18 cellular contexts compared by ENCODE assay signal in the genomic region with DNA sequence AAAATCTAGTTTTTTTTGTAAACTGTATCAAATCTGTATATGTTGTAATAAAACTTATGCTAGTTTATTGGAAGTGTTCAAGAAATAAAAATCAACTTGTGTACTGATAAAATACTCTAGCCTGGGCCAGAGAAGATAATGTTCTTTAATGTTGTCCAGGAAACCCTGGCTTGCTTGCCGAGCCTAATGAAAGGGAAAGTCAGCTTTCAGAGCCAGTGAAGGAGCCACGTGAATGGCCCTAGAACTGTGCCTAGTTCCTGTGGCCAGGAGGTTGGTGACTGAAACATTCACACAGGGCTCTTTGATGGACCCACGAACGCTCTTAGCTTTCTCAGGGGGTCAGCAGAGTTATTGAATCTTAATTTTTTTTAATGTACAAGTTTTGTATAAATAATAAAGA. TPM values are rescaled to one million over a fixed set of nuclear protein-coding genes. Genes with fewer than 3 reads are reported as not detected.
DNase-seq lines count a peak whose midpoint lies in the region; ATAC-seq, FAIRE-seq and TF ChIP-seq lines count a peak whose summit lies in the region.
"Had no signal": no experiment of that assay in that cellular context is flagged by ENCODE, and none has a peak within 500 bp of the region (broad histone marks: within the 10 kb centered on the region; RNA-seq: fewer than 3 reads in every experiment).

No MANE protein-coding gene starts in this region.

- no peaks in the 10 kb centered on the region for H3K9me3 Mint-ChIP-seq in GM23338

- peaks cover 13% of the 10 kb centered on the region; the same call in 1 of the 2 replicates for H4K20me1 ChIP-seq in GM23338 (replicated peaks; ENCODE audit: insufficient read depth)

- H3K4me3 ChIP-seq in GM23338: no peak overlapping the region
- no peak overlapping the region for H3K4me3 ChIP-seq in body of pancreas
- H3K4me3 ChIP-seq in stomach: no peak overlapping the region
- H3K4me3 ChIP-seq: BLaER1 treated with 17β-estradiol and CSF1 and Interleukin-3, amounts not matched to agents 10 nM and 100 nM had no signal

- FAIRE-seq in islet of Langerhans (lab: Jason Lieb, UNC): peak; percentile 97

- intact Hi-C loops in body of pancreas (cut with DNase I): no loop called here
- intact Hi-C loops in stomach (cut with DNase I; ENCODE audit: low total_unique reads): no loop called here

- H3K4me1 Mint-ChIP-seq in GM23338: peaks cover 31% of the 10 kb centered on the region

- no peak for TF ChIP-seq EP300 in stomach (IDR thresholded peaks at IDR 0.05)

- H3K36me3 ChIP-seq in GM23338 (ENCODE audit: insufficient read depth): peaks cover 54% of the 10 kb centered on the region
- peaks cover 7 to 20% of the 10 kb centered on the region in 2 donors for H3K36me3 ChIP-seq in body of pancreas (replicated peaks in 1 of 2; ENCODE audit: insufficient read depth in 1 of 2, low read depth in 2 of 2)
- H3K36me3 ChIP-seq in stomach: peaks cover 30 to 65% (median 52%) of the 10 kb centered on the region in 4 donors

- H3F3A ChIP-seq in GM23338 (replicated peaks; ENCODE audit: low read depth): peaks cover 18% of the 10 kb centered on the region; the same call in 1 of the 2 replicates

- DNase-seq in GM23338 (ENCODE audit: low spot score): no peak
- peak in 3 of 4 donors; percentile 18 to 48 (median 25) for DNase-seq in body of pancreas
- DNase-seq in stomach: peak; percentile 46
- DNase-seq in AG08395 (ENCODE audit: low spot score): no peak
- no peak for DNase-seq in hepatic stellate cell (ENCODE audit: low spot score)
- DNase-seq: H7, MM.1S, NCI-H1105 treated with DMSO at 0.1 percent for 48 hours, NCI-H1930, NCI-H2171, NCI-H446 treated with DMSO at 0.1 percent for 48 hours, NCI-H774 had no signal

- H3K79me2 ChIP-seq in GM23338 (replicated peaks; ENCODE audit: insufficient read depth): 0 out of 2 replicates have a peak, but pooled peaks cover 2% of the 10 kb centered on the region

- no peak overlapping the region for H2AFZ ChIP-seq in GM23338

- H3K27ac ChIP-seq in GM23338 (ENCODE audit: low read depth) (peak overlapping the region; percentile 7; the same call in 1 of the 2 replicates), body of pancreas (no peak overlapping the region), stomach (peak overlapping the region in 1 of 5 donors; percentile 52)
- H3K27ac ChIP-seq: BLaER1 treated with 17β-estradiol and CSF1 and Interleukin-3, amounts not matched to agents 10 nM and 100 nM had no signal

- ATAC-seq in GM23338 (no peak), body of pancreas (no peak), HG02973 (IDR thresholded peaks at IDR 0.05; ENCODE audit: unreplicated experiment) (no peak), HG03354 (IDR thresholded peaks at IDR 0.05; ENCODE audit: poor library complexity, severe bottlenecking, unreplicated experiment) (no peak)
- ATAC-seq: Panc1, Right ventricle myocardium inferior had no signal

- H3K36me3 Mint-ChIP-seq in GM23338 (ENCODE audit: low read depth): peaks cover 49% of the 10 kb centered on the region

- no peaks in the 10 kb centered on the region for H3K9me2 ChIP-seq in GM23338 (ENCODE audit: insufficient read depth)

- no peaks in the 10 kb centered on the region for H3K27me3 Mint-ChIP-seq in GM23338 (ENCODE audit: insufficient read depth, low read depth, poor library complexity)

- TF ChIP-seq POLR2A in body of pancreas (IDR thresholded peaks at IDR 0.05) (no peak), stomach (IDR thresholded peaks at IDR 0.05) (no peak)

- H3K4me3 Mint-ChIP-seq in GM23338: no peak overlapping the region

- no peak overlapping the region for H3K27ac Mint-ChIP-seq in GM23338

- H3K9me3 ChIP-seq in body of pancreas (no peaks in the 10 kb centered on the region), stomach (no peaks in the 10 kb centered on the region)
- H3K9me3 ChIP-seq: BLaER1 treated with 17β-estradiol and CSF1 and Interleukin-3, amounts not matched to agents 10 nM and 100 nM had no signal

- TF ChIP-seq CTCF in GM23338 (conservative IDR thresholded peaks at IDR 0.05; ENCODE audit: low read depth in 2 of 2) (no peak), body of pancreas (IDR thresholded peaks at IDR 0.05) (no peak), stomach (IDR thresholded peaks at IDR 0.05) (no peak)

- WGBS in body of pancreas, 2 donors: 37 to 44% methylated on average over 4 of the region's 4 CpGs
- WGBS in stomach, 5 donors: 20 to 53% (median 35%) methylated on average over 4 of the region's 4 CpGs

- H3K4me1 ChIP-seq in GM23338 (ENCODE audit: insufficient read depth): peaks cover 16% of the 10 kb centered on the region; the same call in 1 of the 2 replicates
- peaks cover 12% of the 10 kb centered on the region for H3K4me1 ChIP-seq in body of pancreas
- H3K4me1 ChIP-seq in stomach: peaks cover 0 to 42% (median 18%) of the 10 kb centered on the region in 4 donors
- H3K4me1 ChIP-seq: BLaER1 treated with 17β-estradiol and CSF1 and Interleukin-3, amounts not matched to agents 10 nM and 100 nM had no signal

- H3K27me3 ChIP-seq in GM23338 (ENCODE audit: insufficient read depth): no peaks in the 10 kb centered on the region
- no peaks in the 10 kb centered on the region for H3K27me3 ChIP-seq in body of pancreas
- H3K27me3 ChIP-seq in stomach: no peaks in the 10 kb centered on the region
- H3K27me3 ChIP-seq: BLaER1 treated with 17β-estradiol and CSF1 and Interleukin-3, amounts not matched to agents 10 nM and 100 nM had no signal

- H3K4me2 ChIP-seq in GM23338: no peak overlapping the region
- H3K4me2 ChIP-seq: BLaER1 treated with 17β-estradiol and CSF1 and Interleukin-3, amounts not matched to agents 10 nM and 100 nM had no signal

TF ChIP-seq in GM23338, 12 proteins besides CTCF, POLR2A, EP300 and RAD21 (continues in another document):
- TF ChIP-seq EZH2 (IDR thresholded peaks at IDR 0.05; ENCODE audit: low read depth, unreplicated experiment) (no peak), NANOG (IDR thresholded peaks at IDR 0.05; ENCODE audit: borderline replicate concordance) (no peak), ZNF331 (CRISPR knock-in tag; IDR thresholded peaks at IDR 0.05; ENCODE audit: low read depth) (no peak), POLR2AphosphoS5 (IDR thresholded peaks at IDR 0.05; ENCODE audit: low read depth) (no peak), JUNB (IDR thresholded peaks at IDR 0.05; ENCODE audit: unreplicated experiment) (no peak), EZH2phosphoT487 (IDR thresholded peaks at IDR 0.05; ENCODE audit: unreplicated experiment) (no peak), STAT1 (IDR thresholded peaks at IDR 0.05; ENCODE audit: unreplicated experiment) (no peak)
- TF ChIP-seq, protein P1, sequence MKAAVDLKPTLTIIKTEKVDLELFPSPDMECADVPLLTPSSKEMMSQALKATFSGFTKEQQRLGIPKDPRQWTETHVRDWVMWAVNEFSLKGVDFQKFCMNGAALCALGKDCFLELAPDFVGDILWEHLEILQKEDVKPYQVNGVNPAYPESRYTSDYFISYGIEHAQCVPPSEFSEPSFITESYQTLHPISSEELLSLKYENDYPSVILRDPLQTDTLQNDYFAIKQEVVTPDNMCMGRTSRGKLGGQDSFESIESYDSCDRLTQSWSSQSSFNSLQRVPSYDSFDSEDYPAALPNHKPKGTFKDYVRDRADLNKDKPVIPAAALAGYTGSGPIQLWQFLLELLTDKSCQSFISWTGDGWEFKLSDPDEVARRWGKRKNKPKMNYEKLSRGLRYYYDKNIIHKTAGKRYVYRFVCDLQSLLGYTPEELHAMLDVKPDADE (IDR thresholded peaks at IDR 0.05): no peak
- TF ChIP-seq, protein P2, sequence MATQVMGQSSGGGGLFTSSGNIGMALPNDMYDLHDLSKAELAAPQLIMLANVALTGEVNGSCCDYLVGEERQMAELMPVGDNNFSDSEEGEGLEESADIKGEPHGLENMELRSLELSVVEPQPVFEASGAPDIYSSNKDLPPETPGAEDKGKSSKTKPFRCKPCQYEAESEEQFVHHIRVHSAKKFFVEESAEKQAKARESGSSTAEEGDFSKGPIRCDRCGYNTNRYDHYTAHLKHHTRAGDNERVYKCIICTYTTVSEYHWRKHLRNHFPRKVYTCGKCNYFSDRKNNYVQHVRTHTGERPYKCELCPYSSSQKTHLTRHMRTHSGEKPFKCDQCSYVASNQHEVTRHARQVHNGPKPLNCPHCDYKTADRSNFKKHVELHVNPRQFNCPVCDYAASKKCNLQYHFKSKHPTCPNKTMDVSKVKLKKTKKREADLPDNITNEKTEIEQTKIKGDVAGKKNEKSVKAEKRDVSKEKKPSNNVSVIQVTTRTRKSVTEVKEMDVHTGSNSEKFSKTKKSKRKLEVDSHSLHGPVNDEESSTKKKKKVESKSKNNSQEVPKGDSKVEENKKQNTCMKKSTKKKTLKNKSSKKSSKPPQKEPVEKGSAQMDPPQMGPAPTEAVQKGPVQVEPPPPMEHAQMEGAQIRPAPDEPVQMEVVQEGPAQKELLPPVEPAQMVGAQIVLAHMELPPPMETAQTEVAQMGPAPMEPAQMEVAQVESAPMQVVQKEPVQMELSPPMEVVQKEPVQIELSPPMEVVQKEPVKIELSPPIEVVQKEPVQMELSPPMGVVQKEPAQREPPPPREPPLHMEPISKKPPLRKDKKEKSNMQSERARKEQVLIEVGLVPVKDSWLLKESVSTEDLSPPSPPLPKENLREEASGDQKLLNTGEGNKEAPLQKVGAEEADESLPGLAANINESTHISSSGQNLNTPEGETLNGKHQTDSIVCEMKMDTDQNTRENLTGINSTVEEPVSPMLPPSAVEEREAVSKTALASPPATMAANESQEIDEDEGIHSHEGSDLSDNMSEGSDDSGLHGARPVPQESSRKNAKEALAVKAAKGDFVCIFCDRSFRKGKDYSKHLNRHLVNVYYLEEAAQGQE (IDR thresholded peaks at IDR 0.05; ENCODE audit: unreplicated experiment): no peak

RNA-seq across cellular contexts. Expression of gene HMGCR, which starts 24.3 kb away (rescaled TPM):
- 331 and 381 TPM in 2 replicates for total RNA-seq in GM23338 (2014; rRNA removed; shearing (Covaris generic))
- polyA plus RNA-seq in GM23338 (2016; fragmentation: Nextera tagmentation; extraction: Ambion mirVana) (60.6 and 72.2 TPM in 2 replicates), stomach (10 to 100 TPM in 1 of 3 donors, 1 to 10 TPM in 2; 6.0 to 13.7 (median 8.9) TPM)
- total RNA-seq in body of pancreas (1 to 10 TPM; 5.9 to 8.3 TPM), stomach (10 to 100 TPM; 18.7 to 72.5 (median 49.8) TPM)

Comparison
In these comparisons a context has a peak if more than half of its experiments do, and no peak if none do; other contexts are left out.
1. DNase-seq: peak in body of pancreas (3 of 4) and stomach (single experiment); none in GM23338 (single experiment), AG08395 (single experiment) and hepatic stellate cell (single experiment).